Comparison of ENCODE assay signal across 15 cellular contexts in the genomic region with DNA sequence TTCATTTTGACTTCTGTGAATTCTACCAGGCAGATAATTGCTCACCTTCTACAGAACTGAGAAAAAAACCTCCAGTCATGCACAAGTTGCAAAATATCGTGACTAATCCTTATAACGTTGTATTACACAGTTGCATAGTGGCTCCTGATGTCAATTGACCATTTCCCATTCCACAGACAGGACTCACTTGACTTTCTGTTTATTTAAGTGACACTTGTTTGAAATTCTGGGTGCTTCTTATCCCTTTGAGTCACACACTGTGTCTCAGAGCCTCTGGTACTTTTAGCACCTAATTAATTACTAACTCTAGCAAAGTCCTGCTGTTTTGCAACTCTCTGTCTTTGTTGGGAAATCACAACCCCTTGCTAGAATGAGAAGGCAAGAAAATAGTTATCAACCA. TPM values are rescaled to one million over a fixed set of nuclear protein-coding genes. Genes with fewer than 3 reads are reported as not detected.
DNase-seq lines count a peak whose midpoint lies in the region; ATAC-seq and TF ChIP-seq lines count a peak whose summit lies in the region.
"Had no signal": no experiment of that assay in that cellular context is flagged by ENCODE, and none has a peak within 500 bp of the region (broad histone marks: within the 10 kb centered on the region; RNA-seq: fewer than 3 reads in every experiment).

No MANE protein-coding gene starts in this region.

- no peak for TF ChIP-seq CTCF in fibroblast of villous mesenchyme (IDR thresholded peaks at IDR 0.05; ENCODE audit: insufficient read depth, low read depth, low read length)

- DNase-seq in DMS53 (lab: John Stamatoyannopoulos, UW) (peak; percentile 23), DMS53 treated with DMSO at 0.1 percent for 48 hours (lab: John Stamatoyannopoulos, UW; ENCODE audit: unreplicated experiment) (no peak), SIG-M5 treated with dmso at 0.1 percent for 504 hours (lab: John Stamatoyannopoulos, UW; ENCODE audit: unreplicated experiment) (peak; percentile 84), fibroblast of villous mesenchyme (ENCODE audit: low read depth) (peak; percentile 94), aorta (no peak)
- DNase-seq in NK-92 treated with Interleukin-12 subunit alpha and Interleukin-12 subunit beta, amount 100 ng/mL, for 24 hours (lab: John Stamatoyannopoulos, UW) = no peak
- DNase-seq: activated B cell treated with CpG ODN at 0.5 μM for 24 hours; activated effector memory CD4-positive, alpha-beta T cell treated with Interleukin-2 at 50 U/mL for 16 hours; NCI-H1417; nephron progenitor cell; stimulated activated naive CD4-positive, alpha-beta T cell treated with Interleukin-2 at 50 U/mL for 16 hours had no signal

- H3K27ac ChIP-seq in aorta (ENCODE audit: low read depth in 1 of 2, low read length in 2 of 2) = no peak overlapping the region
- H3K27ac ChIP-seq: 22Rv1 had no signal

- 23 to 33% methylated on average over 2 of the region's 2 CpGs for WGBS in aorta, 2 donors

- H3K27me3 ChIP-seq in aorta (ENCODE audit: control insufficient read depth in 1 of 2, insufficient read depth in 2 of 2, low read length in 1 of 2) = no peaks in the 10 kb centered on the region

- no peak overlapping the region for H3K4me3 ChIP-seq in fibroblast of villous mesenchyme (ENCODE audit: low read depth, low read length)
- no peak overlapping the region for H3K4me3 ChIP-seq in aorta (ENCODE audit: low read length in 2 of 2)
- H3K4me3 ChIP-seq: HAP-1 had no signal

- H3K9me3 ChIP-seq in aorta (ENCODE audit: control insufficient read depth, low read length) = no peaks in the 10 kb centered on the region
- H3K9me3 ChIP-seq: HAP-1 had no signal

- H3K4me1 ChIP-seq in aorta (ENCODE audit: control insufficient read depth in 1 of 2, insufficient read depth in 2 of 2, low read length in 2 of 2) = no peaks in the 10 kb centered on the region

- ATAC-seq in aorta (ENCODE audit: low FRiP score) = peak; percentile 62
- no peak for ATAC-seq in GM18870 (IDR thresholded peaks at IDR 0.05; ENCODE audit: unreplicated experiment)
- no peak for ATAC-seq in HG03432 (IDR thresholded peaks at IDR 0.05; ENCODE audit: unreplicated experiment)

- H3K36me3 ChIP-seq in aorta (ENCODE audit: control insufficient read depth in 1 of 2, insufficient read depth in 2 of 2, low read length in 1 of 2) = no peaks in the 10 kb centered on the region
- H3K36me3 ChIP-seq: HAP-1 had no signal

- intact Hi-C loops in aorta (cut with DNase I) = no loop called here

RNA-seq across cellular contexts. Expression of a gene that starts 16.2 kb away (rescaled TPM):
- 0.32 and 4.7 TPM in 2 replicates for total RNA-seq in fibroblast of villous mesenchyme
- total RNA-seq in aorta = 10 to 100 TPM in 1 of 2 donors, 1 to 10 TPM in 1; 5.2 to 12.5 TPM
- polyA plus RNA-seq in aorta = under 1 TPM in 1 of 2 donors, not detected in 1; 0.38 TPM
- total RNA-seq: activated B cell treated with CpG ODN at 0.5 μM for 24 hours had no signal

Comparison
In these comparisons a context has a peak if more than half of its experiments do, and no peak if none do; other contexts are left out.
1. DNase-seq: peak in DMS53 (single experiment), SIG-M5 treated with dmso at 0.1 percent for 504 hours (single experiment) and fibroblast of villous mesenchyme (single experiment); none in DMS53 treated with DMSO at 0.1 percent for 48 hours (single experiment), aorta (0 of 2) and NK-92 treated with Interleukin-12 subunit alpha and Interleukin-12 subunit beta, amount 100 ng/mL, for 24 hours (single experiment).